1 cellular context compared by ENCODE assay signal in genomic region chr11:6648505-6648904, GRCh38.
TF ChIP-seq lines count a peak whose summit lies in the region.

No MANE protein-coding gene starts in this region.

TF ChIP-seq in IMR-90, 13 proteins besides CTCF, POLR2A, EP300 and RAD21:
- TF ChIP-seq BHLHE40 (IDR thresholded peaks at IDR 0.05; ENCODE audit: low read depth, low read length): no peak
- no peak for TF ChIP-seq NFE2L2 (IDR thresholded peaks at IDR 0.05; ENCODE audit: low read depth, low read length)
- no peak for TF ChIP-seq RFX5 (IDR thresholded peaks at IDR 0.05; ENCODE audit: low read depth, low read length)
- TF ChIP-seq FOS (IDR thresholded peaks at IDR 0.05; ENCODE audit: low read depth, low read length): no peak
- TF ChIP-seq MAFK (IDR thresholded peaks at IDR 0.05; ENCODE audit: low read depth, low read length): no peak
- TF ChIP-seq ELK1 (IDR thresholded peaks at IDR 0.05; ENCODE audit: borderline replicate concordance, low read depth, low read length): no peak
- TF ChIP-seq CEBPB (IDR thresholded peaks at IDR 0.05; ENCODE audit: low read depth, low read length): no peak
- no peak for TF ChIP-seq SMC3 (IDR thresholded peaks at IDR 0.05; ENCODE audit: low read depth, low read length)
- no peak for TF ChIP-seq MXI1 (IDR thresholded peaks at IDR 0.05; ENCODE audit: borderline replicate concordance, low read depth, low read length)
- TF ChIP-seq, protein P1, sequence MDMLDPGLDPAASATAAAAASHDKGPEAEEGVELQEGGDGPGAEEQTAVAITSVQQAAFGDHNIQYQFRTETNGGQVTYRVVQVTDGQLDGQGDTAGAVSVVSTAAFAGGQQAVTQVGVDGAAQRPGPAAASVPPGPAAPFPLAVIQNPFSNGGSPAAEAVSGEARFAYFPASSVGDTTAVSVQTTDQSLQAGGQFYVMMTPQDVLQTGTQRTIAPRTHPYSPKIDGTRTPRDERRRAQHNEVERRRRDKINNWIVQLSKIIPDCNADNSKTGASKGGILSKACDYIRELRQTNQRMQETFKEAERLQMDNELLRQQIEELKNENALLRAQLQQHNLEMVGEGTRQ (IDR thresholded peaks at IDR 0.05; ENCODE audit: low read depth, low read length): no peak
- TF ChIP-seq CHD1 (IDR thresholded peaks at IDR 0.05; ENCODE audit: low read depth, low read length): no peak
- no peak for TF ChIP-seq RCOR1 (IDR thresholded peaks at IDR 0.05; ENCODE audit: insufficient replicate concordance, low read length)
- TF ChIP-seq MAZ (IDR thresholded peaks at IDR 0.05; ENCODE audit: borderline replicate concordance, low read depth, low read length): no peak
